Comparison of ENCODE assay signal across 8 cellular contexts in the genomic region with DNA sequence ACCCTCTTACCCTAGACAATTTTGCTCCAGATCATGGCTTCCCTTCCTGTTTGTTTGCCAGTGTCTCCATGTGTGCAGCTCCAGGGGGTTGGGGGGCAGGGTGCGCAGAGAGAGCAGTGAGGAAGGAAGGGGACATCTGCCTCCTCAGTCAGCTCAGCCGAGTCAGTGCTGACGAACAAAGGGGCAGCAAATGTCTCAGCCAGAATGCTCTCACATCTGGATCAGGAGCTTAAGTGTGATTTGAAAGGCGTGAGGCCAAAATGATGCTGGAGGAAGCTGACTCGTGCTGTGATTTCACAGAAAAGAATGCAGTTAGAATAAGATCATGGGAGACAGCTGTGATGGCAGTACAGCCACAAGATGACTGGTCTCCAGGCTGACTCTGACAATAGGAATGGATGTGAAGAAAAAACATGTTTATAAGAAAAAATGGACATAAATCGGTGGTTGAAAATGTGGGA. TPM values are rescaled to one million over a fixed set of nuclear protein-coding genes. Genes with fewer than 3 reads are reported as not detected.
DNase-seq lines count a peak whose midpoint lies in the region; ATAC-seq and TF ChIP-seq lines count a peak whose summit lies in the region.

No MANE protein-coding gene starts in this region.

- CTCF ChIA-PET in activated naive CD4-positive, alpha-beta T cell treated with anti-CD3 and anti-CD28 coated beads, Interleukin-2, amount 10 ng/mL, durations not matched to agents 7 days and 5 days (lab: Charles Lee) = interaction anchor here (0.8 kb wide), 1 partner anchor 26 kb away, joined by 3 read pairs; no protein-coding TSS in a partner anchor

- H3K4me2 ChIP-seq in MM.1S (ENCODE audit: low read depth, low read length) = no peak overlapping the region

- peak overlapping the region in 1 of 12 donors; percentile 7 for H3K4me3 ChIP-seq in heart left ventricle
- no peak overlapping the region for H3K4me3 ChIP-seq in retinal pigment epithelial cell (ENCODE audit: low read length)
- H3K4me3 ChIP-seq in MM.1S (ENCODE audit: low read length) = no peak overlapping the region

- DNase-seq in activated naive CD4-positive, alpha-beta T cell treated with anti-CD3 and anti-CD28 coated beads, Interleukin-2, amount 10 ng/mL, durations not matched to agents 7 days and 5 days = peak; percentile 26
- no peak for DNase-seq in activated naive CD4-positive, alpha-beta T cell treated with Interleukin-2 at 50 U/mL for 16 hours
- DNase-seq in heart left ventricle (peak; percentile 60 to 84 (median 68)), retinal pigment epithelial cell (ENCODE audit: low read depth) (peak; percentile 96), MM.1S (no peak)

- H3K36me3 ChIP-seq in heart left ventricle = no peaks in the 10 kb centered on the region
- H3K36me3 ChIP-seq in MM.1S (replicated peaks; ENCODE audit: insufficient read depth, low read length) = no peaks in the 10 kb centered on the region

- no peaks in the 10 kb centered on the region for H3K79me2 ChIP-seq in MM.1S (ENCODE audit: low read length)

- H3K27ac ChIP-seq in heart left ventricle (peak overlapping the region in 11 of 12 donors; percentile 27 to 86 (median 71)), MM.1S (ENCODE audit: low read length) (no peak overlapping the region)

- no peak overlapping the region for H3K27ac Mint-ChIP-seq in activated naive CD4-positive, alpha-beta T cell treated with anti-CD3 and anti-CD28 coated beads, Interleukin-2, amount 10 ng/mL, durations not matched to agents 7 days and 5 days
- peak overlapping the region; percentile 16 for H3K27ac Mint-ChIP-seq in activated naive CD8-positive, alpha-beta T cell

- H3K9ac ChIP-seq in MM.1S (ENCODE audit: low read length) = no peak overlapping the region

- no peaks in the 10 kb centered on the region for H3K36me3 Mint-ChIP-seq in activated naive CD4-positive, alpha-beta T cell treated with anti-CD3 and anti-CD28 coated beads, Interleukin-2, amount 10 ng/mL, durations not matched to agents 7 days and 5 days
- H3K36me3 Mint-ChIP-seq in activated naive CD8-positive, alpha-beta T cell = no peaks in the 10 kb centered on the region

- TF ChIP-seq POLR2A in heart left ventricle (IDR thresholded peaks at IDR 0.05) = no peak

- no peaks in the 10 kb centered on the region for H3K9me3 ChIP-seq in heart left ventricle
- H3K9me3 ChIP-seq in MM.1S (replicated peaks; ENCODE audit: insufficient read depth, low read length) = no peaks in the 10 kb centered on the region

- TF ChIP-seq CTCF in heart left ventricle (IDR thresholded peaks at IDR 0.05) = no peak
- no peak for TF ChIP-seq CTCF in retinal pigment epithelial cell (conservative IDR thresholded peaks at IDR 0.05; ENCODE audit: low read depth, low read length)
- no peak for TF ChIP-seq CTCF in MM.1S (IDR thresholded peaks at IDR 0.05; ENCODE audit: low read length)

- ATAC-seq in heart left ventricle = peak; percentile 75 to 98 (median 94)
- no peak for ATAC-seq in HG03460 (IDR thresholded peaks at IDR 0.05; ENCODE audit: unreplicated experiment)
- ATAC-seq in GM21390 (IDR thresholded peaks at IDR 0.05; ENCODE audit: unreplicated experiment) = no peak

- peaks cover 0 to 31% (median 5%) of the 10 kb centered on the region in 12 donors for H3K4me1 ChIP-seq in heart left ventricle
- H3K4me1 ChIP-seq in MM.1S (ENCODE audit: low read length) = peaks cover 9% of the 10 kb centered on the region

- no peaks in the 10 kb centered on the region for H4K20me1 ChIP-seq in MM.1S (ENCODE audit: insufficient read depth, low read length)

- H2AFZ ChIP-seq in MM.1S (ENCODE audit: low read length) = no peak overlapping the region

- no peaks in the 10 kb centered on the region for H3K9me2 ChIP-seq in MM.1S (replicated peaks; ENCODE audit: insufficient read depth, low read length)

- no peaks in the 10 kb centered on the region for H3K27me3 Mint-ChIP-seq in activated naive CD4-positive, alpha-beta T cell treated with anti-CD3 and anti-CD28 coated beads, Interleukin-2, amount 10 ng/mL, durations not matched to agents 7 days and 5 days
- H3K27me3 Mint-ChIP-seq in activated naive CD8-positive, alpha-beta T cell = no peaks in the 10 kb centered on the region

- peaks cover 38% of the 10 kb centered on the region for H3K4me1 Mint-ChIP-seq in activated naive CD4-positive, alpha-beta T cell treated with anti-CD3 and anti-CD28 coated beads, Interleukin-2, amount 10 ng/mL, durations not matched to agents 7 days and 5 days
- peaks cover 29% of the 10 kb centered on the region for H3K4me1 Mint-ChIP-seq in activated naive CD8-positive, alpha-beta T cell (ENCODE audit: low read depth)

- intact Hi-C loops in heart left ventricle (cut with DNase I) = no loop called here

- H3K27me3 ChIP-seq in heart left ventricle = no peaks in the 10 kb centered on the region
- H3K27me3 ChIP-seq in MM.1S (replicated peaks; ENCODE audit: insufficient read depth, low read length) = no peaks in the 10 kb centered on the region

- H3K9me3 Mint-ChIP-seq in activated naive CD4-positive, alpha-beta T cell treated with anti-CD3 and anti-CD28 coated beads, Interleukin-2, amount 10 ng/mL, durations not matched to agents 7 days and 5 days = no peaks in the 10 kb centered on the region
- no peaks in the 10 kb centered on the region for H3K9me3 Mint-ChIP-seq in activated naive CD8-positive, alpha-beta T cell (ENCODE audit: low read depth)

- H3K4me3 Mint-ChIP-seq in activated naive CD4-positive, alpha-beta T cell treated with anti-CD3 and anti-CD28 coated beads, Interleukin-2, amount 10 ng/mL, durations not matched to agents 7 days and 5 days = no peak overlapping the region
- H3K4me3 Mint-ChIP-seq in activated naive CD8-positive, alpha-beta T cell = peak overlapping the region; percentile 25

- no peaks in the 10 kb centered on the region for H3F3A ChIP-seq in MM.1S (ENCODE audit: insufficient read depth, low read length)

- 31 to 40% (median 37%) methylated on average over 6 of the region's 6 CpGs for WGBS in heart left ventricle, 4 donors

RNA-seq across cellular contexts. Expression of a gene that starts 27.1 kb away (rescaled TPM):
- total RNA-seq in heart left ventricle = 10 to 100 TPM; 14.3 to 31.7 (median 23.1) TPM
- polyA plus RNA-seq in heart left ventricle = 10 to 100 TPM in 1 of 2 donors, 1 to 10 TPM in 1; 6.7 to 14.5 TPM

Comparison
In these comparisons a context has a peak if more than half of its experiments do, and no peak if none do; other contexts are left out.
1. DNase-seq: peak in activated naive CD4-positive, alpha-beta T cell treated with anti-CD3 and anti-CD28 coated beads, Interleukin-2, amount 10 ng/mL, durations not matched to agents 7 days and 5 days (single experiment), heart left ventricle (5 of 5) and retinal pigment epithelial cell (single experiment); none in activated naive CD4-positive, alpha-beta T cell treated with Interleukin-2 at 50 U/mL for 16 hours (single experiment) and MM.1S (single experiment).
2. ATAC-seq: peak in heart left ventricle (4 of 4); none in HG03460 (single experiment) and GM21390 (single experiment).